In genomic region chr6:106748547-106749207, GRCh38 we compare ENCODE assay signal across 11 cellular contexts.
DNase-seq lines count a peak whose midpoint lies in the region; TF ChIP-seq lines count a peak whose summit lies in the region.
"Had no signal": no experiment of that assay in that cellular context is flagged by ENCODE, and none has a peak within 500 bp of the region (broad histone marks: within the 10 kb centered on the region; RNA-seq: fewer than 3 reads in every experiment).

No MANE protein-coding gene starts in this region.

- H2BK12ac ChIP-seq in trophoblast cell (ENCODE audit: low read length) = peak overlapping the region; percentile 94

- H3K18ac ChIP-seq in trophoblast cell (ENCODE audit: low read length) = peak overlapping the region; percentile 58

- H3K9me3 ChIP-seq in NT2/D1 (ENCODE audit: insufficient read depth, low read length) = peaks cover 13% of the 10 kb centered on the region
- H3K9me3 ChIP-seq in trophoblast cell (ENCODE audit: insufficient read depth, low read depth, low read length) = no peaks in the 10 kb centered on the region

- no peaks in the 10 kb centered on the region for H3K4me1 ChIP-seq in NT2/D1 (ENCODE audit: insufficient read depth, insufficient read length)
- peaks cover 25 to 35% of the 10 kb centered on the region in 2 experiments for H3K4me1 ChIP-seq in trophoblast cell (ENCODE audit: control insufficient read depth in 1 of 2, insufficient read depth in 2 of 2, low read length in 2 of 2)

- H3K4me2 ChIP-seq in trophoblast cell (ENCODE audit: low read length) = no peak overlapping the region

- peaks cover 21% of the 10 kb centered on the region for H3K79me1 ChIP-seq in trophoblast cell (ENCODE audit: low read length)

- peak; percentile 59 for DNase-seq in NCI-H2171 treated with DMSO at 0.1 percent for 48 hours (lab: John Stamatoyannopoulos, UW)
- DNase-seq in NCI-H2171 (lab: John Stamatoyannopoulos, UW) = no peak
- DNase-seq in NT2/D1 (ENCODE audit: low read depth, low spot score) = peak; percentile 63
- DNase-seq in epithelial cell of proximal tubule (ENCODE audit: low read depth) = no peak
- peak in 1 of 2 donors; percentile 39 for DNase-seq in trophoblast cell
- DNase-seq in activated CD4-positive, CD25-positive, alpha-beta regulatory T cell treated with anti-CD3 and anti-CD28 coated beads, Interleukin-2, amount 50 U/mL, for 72 hours = no peak
- DNase-seq in activated gamma-delta T cell (lab: John Stamatoyannopoulos, UW) = no peak
- no peak for DNase-seq in NCI-H1105 (lab: John Stamatoyannopoulos, UW)
- DNase-seq: activated naive CD4-positive, alpha-beta T cell treated with anti-CD3 and anti-CD28 coated beads, Interleukin-2, amount 50 U/mL, for 16 hours; hypothalamus; NCI-H1694 treated with DMSO at 0.1 percent for 48 hours had no signal

- H2AFZ ChIP-seq in trophoblast cell (ENCODE audit: insufficient read depth, low read length, poor library complexity) = no peak overlapping the region

- no peaks in the 10 kb centered on the region for H3K27me3 ChIP-seq in NT2/D1 (ENCODE audit: insufficient read depth, insufficient read length)
- no peaks in the 10 kb centered on the region for H3K27me3 ChIP-seq in trophoblast cell (ENCODE audit: insufficient read depth, low read length)

- H3K23ac ChIP-seq in trophoblast cell (ENCODE audit: low read length) = no peak overlapping the region

- H3K4me3 ChIP-seq in NT2/D1 (ENCODE audit: insufficient read length, low read depth) (no peak overlapping the region), epithelial cell of proximal tubule (ENCODE audit: low read depth, low read length) (no peak overlapping the region), trophoblast cell (ENCODE audit: low read depth, low read length) (no peak overlapping the region)

- peak overlapping the region; percentile 37 for H3K4ac ChIP-seq in trophoblast cell (ENCODE audit: low read depth, low read length)

- peak overlapping the region; percentile 80 for H2AK5ac ChIP-seq in trophoblast cell (ENCODE audit: low read length)

- H3K27ac ChIP-seq in trophoblast cell (ENCODE audit: low read depth, low read length) = peak overlapping the region; percentile 81

- H3K9ac ChIP-seq in NT2/D1 (ENCODE audit: insufficient read length, low read depth) = no peak overlapping the region
- no peak overlapping the region for H3K9ac ChIP-seq in trophoblast cell (ENCODE audit: low read length)

- no peak overlapping the region for H4K12ac ChIP-seq in trophoblast cell (ENCODE audit: low read depth, low read length)

- no CpG with 5 or more reads among the region's 3 CpGs for WGBS in trophoblast cell (ENCODE audit: extremely low coverage, insufficient coverage, insufficient read length)

- peak overlapping the region; percentile 74 for H2BK5ac ChIP-seq in trophoblast cell (ENCODE audit: low read depth, low read length, poor library complexity)

- H3K36me3 ChIP-seq in NT2/D1 (ENCODE audit: insufficient read depth, insufficient read length, low read length) (no peaks in the 10 kb centered on the region), trophoblast cell (ENCODE audit: control insufficient read depth in 1 of 2, insufficient read depth in 2 of 2, low read length in 2 of 2) (no peaks in the 10 kb centered on the region)

- H3K14ac ChIP-seq in trophoblast cell (ENCODE audit: low read length) = peak overlapping the region; percentile 62

- peak; percentile 45 for TF ChIP-seq CTCF in epithelial cell of proximal tubule (conservative IDR thresholded peaks at IDR 0.05; ENCODE audit: low read depth, low read length)

- H4K8ac ChIP-seq in trophoblast cell (ENCODE audit: low read depth, low read length) = no peak overlapping the region

- H4K91ac ChIP-seq in trophoblast cell (ENCODE audit: low read depth, low read length) = peak overlapping the region; percentile 86

- H2BK120ac ChIP-seq in trophoblast cell (ENCODE audit: insufficient read depth, low read length, poor library complexity) = peak overlapping the region; percentile 86

- no peaks in the 10 kb centered on the region for H3K79me2 ChIP-seq in trophoblast cell (ENCODE audit: control insufficient read depth, insufficient read depth, low read length, poor library complexity)

Comparison
In these comparisons a context has a peak if more than half of its experiments do, and no peak if none do; other contexts are left out.
1. DNase-seq: peak in NCI-H2171 treated with DMSO at 0.1 percent for 48 hours (single experiment) and NT2/D1 (single experiment); none in NCI-H2171 (single experiment), epithelial cell of proximal tubule (single experiment), activated CD4-positive, CD25-positive, alpha-beta regulatory T cell treated with anti-CD3 and anti-CD28 coated beads, Interleukin-2, amount 50 U/mL, for 72 hours (single experiment), activated gamma-delta T cell (single experiment) and NCI-H1105 (single experiment).